In genomic region chr12:65742481-65742971, GRCh38 we compare ENCODE assay signal across 10 cellular contexts.
A peak's percentile ranks its signal among the peaks of the same experiment; 100 is the strongest.
DNase-seq lines count a peak whose midpoint lies in the region; ATAC-seq, FAIRE-seq and TF ChIP-seq lines count a peak whose summit lies in the region.
"Had no signal": no experiment of that assay in that cellular context is flagged by ENCODE, and none has a peak within 500 bp of the region (broad histone marks: within the 10 kb centered on the region; RNA-seq: fewer than 3 reads in every experiment).

No MANE protein-coding gene starts in this region.

- peak overlapping the region; percentile 60 for H3K4me3 Mint-ChIP-seq in activated T-cell treated with anti-CD3 and anti-CD28 coated beads, Interleukin-2, amount 50 U/mL, for 72 hours
- H3K4me3 Mint-ChIP-seq in mesothelial cell of epicardium, result peak overlapping the region; percentile 81

- H3K27ac Mint-ChIP-seq in activated T-cell treated with anti-CD3 and anti-CD28 coated beads, Interleukin-2, amount 50 U/mL, for 72 hours, result no peak overlapping the region
- peak overlapping the region; percentile 94 for H3K27ac Mint-ChIP-seq in mesothelial cell of epicardium

- intact Hi-C loops in kidney (cut with DNase I), result no loop called here

- H3K36me3 ChIP-seq in ectodermal cell (ENCODE audit: control insufficient read depth, insufficient read depth, low read length) (no peaks in the 10 kb centered on the region), kidney (ENCODE audit: control insufficient read depth in 1 of 2, insufficient read depth in 2 of 2, low read length in 2 of 2) (no peaks in the 10 kb centered on the region)

- peaks cover 0 to under 1% of the 10 kb centered on the region in 2 donors for H3K36me3 Mint-ChIP-seq in activated T-cell treated with anti-CD3 and anti-CD28 coated beads, Interleukin-2, amount 50 U/mL, for 72 hours (ENCODE audit: insufficient read depth in 2 of 2)
- H3K36me3 Mint-ChIP-seq in mesothelial cell of epicardium, result no peaks in the 10 kb centered on the region

- FAIRE-seq in urothelium cell line (lab: Jason Lieb, UNC), result no peak
- FAIRE-seq in kidney (lab: Jason Lieb, UNC), result no peak

- no peaks in the 10 kb centered on the region for H3K9me3 ChIP-seq in ectodermal cell (ENCODE audit: control insufficient read depth, low read length)
- no peaks in the 10 kb centered on the region for H3K9me3 ChIP-seq in kidney (ENCODE audit: control insufficient read depth in 1 of 2, low read length in 2 of 2)

- H3K27ac ChIP-seq in ectodermal cell (ENCODE audit: insufficient read depth, low read depth, low read length, poor library complexity, severe bottlenecking) (peak overlapping the region; percentile 80), kidney (ENCODE audit: low read depth in 2 of 2, low read length in 2 of 2) (no peak overlapping the region)
- H3K27ac ChIP-seq: HL-60 had no signal

- H3K27me3 ChIP-seq in ectodermal cell (ENCODE audit: control insufficient read depth, insufficient read depth, low read length, poor library complexity, severe bottlenecking), result peaks cover 33% of the 10 kb centered on the region

- H3K9ac ChIP-seq in kidney (ENCODE audit: low read length in 2 of 2), result no peak overlapping the region

- WGBS in ectodermal cell, 2 experiments, result 1% methylated on average over 34 to 36 of the region's 36 CpGs

- H3K4me1 ChIP-seq in ectodermal cell (ENCODE audit: control insufficient read depth, insufficient read depth, low read length), result peaks cover 3% of the 10 kb centered on the region
- H3K4me1 ChIP-seq in kidney (ENCODE audit: control insufficient read depth in 1 of 2, insufficient read depth in 1 of 2, low read depth in 1 of 2, low read length in 2 of 2), result no peaks in the 10 kb centered on the region

- TF ChIP-seq CTCF in mesothelial cell of epicardium (IDR thresholded peaks at IDR 0.05; ENCODE audit: unreplicated experiment), result no peak
- no peak for TF ChIP-seq CTCF in kidney (IDR thresholded peaks at IDR 0.05; ENCODE audit: borderline replicate concordance, extremely low read depth, insufficient read depth)

- H3K27me3 Mint-ChIP-seq in activated T-cell treated with anti-CD3 and anti-CD28 coated beads, Interleukin-2, amount 50 U/mL, for 72 hours (ENCODE audit: low read depth), result peaks cover 29% of the 10 kb centered on the region
- no peaks in the 10 kb centered on the region for H3K27me3 Mint-ChIP-seq in mesothelial cell of epicardium (ENCODE audit: low read depth)

- H3K4me1 Mint-ChIP-seq in activated T-cell treated with anti-CD3 and anti-CD28 coated beads, Interleukin-2, amount 50 U/mL, for 72 hours (ENCODE audit: low read depth), result peaks cover 11% of the 10 kb centered on the region
- H3K4me1 Mint-ChIP-seq in mesothelial cell of epicardium, result peaks cover 36% of the 10 kb centered on the region

- H3K9me3 Mint-ChIP-seq in activated T-cell treated with anti-CD3 and anti-CD28 coated beads, Interleukin-2, amount 50 U/mL, for 72 hours, result peaks cover 0 to under 1% of the 10 kb centered on the region in 2 donors
- no peaks in the 10 kb centered on the region for H3K9me3 Mint-ChIP-seq in mesothelial cell of epicardium

- no peak for DNase-seq in activated T-cell treated with anti-CD3 and anti-CD28 coated beads, Interleukin-2, amount 50 U/mL, for 72 hours
- DNase-seq in activated T-cell treated with anti-CD3 and anti-CD28 coated beads, Interleukin-2, amount 50 U/mL, for 48 hours, result no peak
- DNase-seq in mesothelial cell of epicardium (ENCODE audit: low spot score in 2 of 2, unreplicated experiment in 2 of 2) (peak in 1 of 2 experiments; percentile 63), urothelium cell line (ENCODE audit: low spot score) (peak; percentile 28), SHP77 treated with DMSO at 0.1 percent for 48 hours (lab: John Stamatoyannopoulos, UW) (no peak), DMS79 (lab: John Stamatoyannopoulos, UW) (no peak), kidney (no peak)
- DNase-seq: DND-41 had no signal

- H3K4me3 ChIP-seq in ectodermal cell (ENCODE audit: insufficient read depth, low read depth, low read length) (peak overlapping the region; percentile 69), kidney (ENCODE audit: low read length in 2 of 2) (no peak overlapping the region)

- no peak for ATAC-seq in activated T-cell treated with anti-CD3 and anti-CD28 coated beads, Interleukin-2, amount 50 U/mL, for 72 hours (replicated peaks in 1 of 2)
